ENCODE assay signal across 28 cellular contexts in genomic region chr20:20462185-20462584, GRCh38.
DNase-seq lines count a peak whose midpoint lies in the region; ATAC-seq, FAIRE-seq and TF ChIP-seq lines count a peak whose summit lies in the region.
"Had no signal": no experiment of that assay in that cellular context is flagged by ENCODE, and none has a peak within 500 bp of the region (broad histone marks: within the 10 kb centered on the region; RNA-seq: fewer than 3 reads in every experiment).

No MANE protein-coding gene starts in this region.

- no peak overlapping the region for H3K9ac ChIP-seq in H1 (replicated peaks in 1 of 4; ENCODE audit: extremely low read depth in 1 of 4, low read depth in 3 of 4, low read length in 3 of 4)

- H3K4me2 ChIP-seq in H1 (ENCODE audit: insufficient read depth in 1 of 2, low read depth in 2 of 2, low read length in 2 of 2), result no peak overlapping the region
- H3K4me2 ChIP-seq: A549 had no signal

- H2BK15ac ChIP-seq in H1 (ENCODE audit: low read length), result 0 out of 2 replicates have a peak overlapping the region, but pooled peaks have one; percentile 31

- no peak overlapping the region for H3K14ac ChIP-seq in H1 (ENCODE audit: insufficient read length)

- H3K4me3 ChIP-seq in H1 (ENCODE audit: extremely low read depth in 1 of 4, insufficient read depth in 2 of 4, low read depth in 3 of 4, low read length in 4 of 4), result no peak overlapping the region
- H3K4me3 ChIP-seq in left lung, result no peak overlapping the region
- H3K4me3 ChIP-seq: A549, lung, SJCRH30, tibial nerve had no signal

- WGBS in H1 (ENCODE audit: extremely low coverage in 1 of 2, insufficient coverage in 1 of 2, insufficient read length in 1 of 2, insufficient replicate concordance in 2 of 2, low coverage in 1 of 2, low lambda C conversion rate in 2 of 2, missing lambda C conversion rate in 1 of 2), 2 experiments, result 70% methylated on average over 3 of the region's 3 CpGs; no CpG with 5 or more reads in 1 of the 2 experiments

- no peaks in the 10 kb centered on the region for H3K9me3 ChIP-seq in H1 (ENCODE audit: insufficient read depth in 2 of 2, low read depth in 1 of 2, low read length in 1 of 2)
- no peaks in the 10 kb centered on the region for H3K9me3 ChIP-seq in left lung
- H3K9me3 ChIP-seq: A549, SJCRH30, tibial nerve had no signal

- no peak for TF ChIP-seq RAD21 in H1 (IDR thresholded peaks at IDR 0.05 in 1 of 2, conservative IDR thresholded peaks at IDR 0.05 in 1 of 2; ENCODE audit: low read depth in 2 of 2, low read length in 2 of 2)

- H2BK120ac ChIP-seq in H1 (replicated peaks; ENCODE audit: low read depth, low read length), result no peak overlapping the region

- no peak overlapping the region for H2AFZ ChIP-seq in H1 (ENCODE audit: low read length)

- H4K20me1 ChIP-seq in H1 (replicated peaks in 1 of 2; ENCODE audit: control insufficient read depth in 1 of 2, insufficient read depth in 2 of 2, low read length in 2 of 2), result no peaks in the 10 kb centered on the region

- H3K79me2 ChIP-seq in H1 (ENCODE audit: control insufficient read depth in 1 of 2, insufficient read depth in 2 of 2, low read length in 2 of 2), result no peaks in the 10 kb centered on the region

- no peaks in the 10 kb centered on the region for H3K79me1 ChIP-seq in H1 (ENCODE audit: low read depth, low read length)

- POLR2A ChIA-PET in H1 (lab: Charles Lee; ENCODE audit: partially characterized antibody), result interaction anchor here (1.1 to 2.1 kb wide), 2 partner anchors 91 to 94 kb away, joined by 3 to 6 read pairs; partner anchors contain the start of gene INSM1

- no peak overlapping the region for H3K18ac ChIP-seq in H1 (ENCODE audit: extremely low read depth, low read length)

- no peak for TF ChIP-seq POLR2A in H1 (IDR thresholded peaks at IDR 0.05; ENCODE audit: control extremely low read depth in 1 of 2, low read depth in 2 of 2, low read length in 2 of 2)

- no peak overlapping the region for H4K91ac ChIP-seq in H1 (replicated peaks; ENCODE audit: insufficient read length, low read length)

- no peak for FAIRE-seq in H1 (lab: Jason Lieb, UNC)
- FAIRE-seq: A549, bronchial epithelial cell, endothelial cell of umbilical vein, frontal cortex had no signal

- ATAC-seq in GM21529 (IDR thresholded peaks at IDR 0.05; ENCODE audit: unreplicated experiment), result no peak
- no peak for ATAC-seq in left lung
- ATAC-seq: A549; naive thymus-derived CD4-positive, alpha-beta T cell had no signal

- H3K27ac ChIP-seq in H1 (ENCODE audit: low read depth, low read length) (no peak overlapping the region), left lung (no peak overlapping the region)
- H3K27ac ChIP-seq: A549, HL-60, SJCRH30, tibial nerve had no signal

- intact Hi-C loops in left lung (cut with DNase I), result no loop called here

- H2AK5ac ChIP-seq in H1 (ENCODE audit: low read depth, low read length), result no peak overlapping the region

- H3K4me1 ChIP-seq in H1 (replicated peaks in 1 of 4; ENCODE audit: control insufficient read depth in 3 of 4, insufficient read depth in 4 of 4, low read length in 3 of 4) (peaks cover 11 to 30% (median 18%) of the 10 kb centered on the region in 4 experiments), left lung (no peaks in the 10 kb centered on the region)
- H3K4me1 ChIP-seq: A549 had no signal

- no peak for TF ChIP-seq EP300 in H1 (IDR thresholded peaks at IDR 0.05; ENCODE audit: borderline replicate concordance in 1 of 2, low read depth in 2 of 2, low read length in 2 of 2)

- H3K27me3 ChIP-seq in H1 (replicated peaks in 1 of 4; ENCODE audit: control insufficient read depth in 3 of 4, extremely low read depth in 1 of 4, insufficient read depth in 3 of 4, low read length in 3 of 4) (no peaks in the 10 kb centered on the region), left lung (no peaks in the 10 kb centered on the region)
- H3K27me3 ChIP-seq: SJCRH30, tibial nerve had no signal

- H3K36me3 ChIP-seq in H1 (ENCODE audit: control insufficient read depth in 2 of 4, insufficient read depth in 4 of 4, low read length in 3 of 4) (no peaks in the 10 kb centered on the region; a peak in 1 of 8 replicates), left lung (peaks cover 0 to 65% of the 10 kb centered on the region in 2 donors)
- H3K36me3 ChIP-seq: SJCRH30 had no signal

- no peak overlapping the region for H3K23ac ChIP-seq in H1 (ENCODE audit: insufficient read length)

- H2BK12ac ChIP-seq in H1 (ENCODE audit: low read depth, low read length), result peak overlapping the region; percentile 69; the same call in 1 of the 2 replicates

- H2BK5ac ChIP-seq in H1 (ENCODE audit: low read depth, low read length), result no peak overlapping the region

- DNase-seq in NCI-H146 (lab: John Stamatoyannopoulos, UW), result peak; percentile 54
- no peak for DNase-seq in NCI-H146 treated with DMSO at 0.1 percent for 48 hours (lab: John Stamatoyannopoulos, UW; ENCODE audit: unreplicated experiment)
- peak; percentile 72 for DNase-seq in DMS 273 (lab: John Stamatoyannopoulos, UW; ENCODE audit: unreplicated experiment)
- DNase-seq in NCI-H524 treated with DMSO at 0.1 percent for 48 hours (lab: John Stamatoyannopoulos, UW), result peak; percentile 53
- no peak for DNase-seq in H1 (ENCODE audit: low read depth in 1 of 2, low spot score in 2 of 2)
- DNase-seq in left lung, result no peak
- no peak for DNase-seq in pons (ENCODE audit: low spot score)
- DNase-seq: activated CD4-positive, alpha-beta T cell treated with anti-CD3 and anti-CD28 coated beads, Interleukin-2, amount 10 ng/mL, durations not matched to agents 24 days and 14 days; activated effector memory CD4-positive, alpha-beta T cell treated with Interleukin-2 at 50 U/mL for 16 hours; AML-193; anterior cingulate cortex; CD4-positive, alpha-beta T cell; H7; kidney glomerular epithelial cell; naive thymus-derived CD4-positive, alpha-beta T cell; NCI-H187 treated with DMSO at 0.1 percent for 48 hours; occipital lobe; stimulated activated CD4-positive, alpha-beta T cell treated with anti-CD3 and anti-CD28 coated beads, Interleukin-15, amount 100 ng/mL, for 24 hours; stimulated activated CD4-positive, alpha-beta T cell treated with anti-CD3 and anti-CD28 coated beads, Interleukin-4, amount 100 ng/mL, for 4 hours had no signal

- H4K8ac ChIP-seq in H1 (ENCODE audit: extremely low read depth, insufficient read depth, low read length), result no peak overlapping the region

- TF ChIP-seq CTCF in H1 (IDR thresholded peaks at IDR 0.05; ENCODE audit: control extremely low read depth in 1 of 3, insufficient read depth in 1 of 3, low read depth in 1 of 3, low read length in 3 of 3), result no peak
- no peak for TF ChIP-seq CTCF in left lung (IDR thresholded peaks at IDR 0.05)

- no peaks in the 10 kb centered on the region for H3K23me2 ChIP-seq in H1 (ENCODE audit: low read depth, low read length)

- CTCF ChIA-PET in H1 (lab: Charles Lee; ENCODE audit: partially characterized antibody), result interaction anchor here (1.1 to 5.6 kb wide), 2 partner anchors 13 to 132 kb away, joined by 5 to 26 read pairs; no protein-coding TSS in a partner anchor

- H4K5ac ChIP-seq in H1 (ENCODE audit: insufficient read length, low read depth, low read length), result no peak overlapping the region

- H2BK20ac ChIP-seq in H1 (ENCODE audit: low read length), result 0 out of 2 replicates have a peak overlapping the region, but pooled peaks have one; percentile 75

- no peak overlapping the region for H3K56ac ChIP-seq in H1 (replicated peaks; ENCODE audit: insufficient read length, low read depth, low read length)

- no peak overlapping the region for H3K4ac ChIP-seq in H1 (replicated peaks; ENCODE audit: insufficient read length, low read depth, low read length)

TF ChIP-seq in H1, 55 proteins besides CTCF, POLR2A, EP300 and RAD21:
- no peak for TF ChIP-seq SIN3A (conservative IDR thresholded peaks at IDR 0.05 in 1 of 2, IDR thresholded peaks at IDR 0.05 in 1 of 2; ENCODE audit: low read depth in 1 of 2, low read length in 2 of 2)
- TF ChIP-seq MAX (IDR thresholded peaks at IDR 0.05), result no peak
- TF ChIP-seq SIRT6 (IDR thresholded peaks at IDR 0.05; ENCODE audit: low read length), result no peak
- TF ChIP-seq RNF2 (IDR thresholded peaks at IDR 0.05; ENCODE audit: borderline replicate concordance, low read depth, low read length, missing control alignments, poor library complexity, severe bottlenecking), result no peak
- TF ChIP-seq TCF12 (IDR thresholded peaks at IDR 0.05; ENCODE audit: low read depth, low read length), result no peak
- TF ChIP-seq GTF2F1 (IDR thresholded peaks at IDR 0.05; ENCODE audit: borderline replicate concordance, low read depth, low read length), result no peak
- no peak for TF ChIP-seq SP1 (IDR thresholded peaks at IDR 0.05; ENCODE audit: low read depth, low read length)
- TF ChIP-seq EGR1 (IDR thresholded peaks at IDR 0.05; ENCODE audit: borderline replicate concordance, low read depth, low read length), result no peak
- TF ChIP-seq SP2 (IDR thresholded peaks at IDR 0.05; ENCODE audit: low read length), result no peak
- TF ChIP-seq SP4 (IDR thresholded peaks at IDR 0.05; ENCODE audit: low read length), result no peak
- TF ChIP-seq NRF1 (IDR thresholded peaks at IDR 0.05; ENCODE audit: low read depth, low read length), result no peak
- TF ChIP-seq ATF2 (IDR thresholded peaks at IDR 0.05; ENCODE audit: low read length), result no peak
- TF ChIP-seq RBBP5 (IDR thresholded peaks at IDR 0.05; ENCODE audit: borderline replicate concordance, low read depth, low read length), result no peak
- no peak for TF ChIP-seq NANOG (IDR thresholded peaks at IDR 0.05; ENCODE audit: insufficient read depth, low read depth, low read length, poor library complexity, severe bottlenecking)
- TF ChIP-seq CHD2 (IDR thresholded peaks at IDR 0.05; ENCODE audit: low read length), result no peak
- no peak for TF ChIP-seq EZH2 (IDR thresholded peaks at IDR 0.05; ENCODE audit: low read depth, low read length, severe bottlenecking)
- no peak for TF ChIP-seq HDAC6 (IDR thresholded peaks at IDR 0.05; ENCODE audit: low read depth, low read length)
- no peak for TF ChIP-seq TEAD4 (IDR thresholded peaks at IDR 0.05; ENCODE audit: low read depth, low read length)

Comparison
In these comparisons a context has a peak if more than half of its experiments do, and no peak if none do; other contexts are left out.
1. DNase-seq: peak in NCI-H146 (single experiment), DMS 273 (single experiment) and NCI-H524 treated with DMSO at 0.1 percent for 48 hours (single experiment); none in NCI-H146 treated with DMSO at 0.1 percent for 48 hours (single experiment), H1 (0 of 2), left lung (0 of 2) and pons (single experiment).